9 cellular contexts compared by ENCODE assay signal in genomic region chr7:73324081-73324845, GRCh38. TPM values are rescaled to one million over a fixed set of nuclear protein-coding genes. Genes with fewer than 3 reads are reported as not detected.
DNase-seq lines count a peak whose midpoint lies in the region; ATAC-seq, FAIRE-seq and TF ChIP-seq lines count a peak whose summit lies in the region.
"Not testable (repeated sequence)": the region's sequence is repeated elsewhere in the genome, so short reads cannot be mapped to it uniquely, and the experiment has no call there.
"Had no signal": no experiment of that assay in that cellular context is flagged by ENCODE, and none has a peak within 500 bp of the region (broad histone marks: within the 10 kb centered on the region; RNA-seq: fewer than 3 reads in every experiment).

No MANE protein-coding gene starts in this region.

- FAIRE-seq in pancreas (lab: Jason Lieb, UNC) = not testable (repeated sequence)

- not testable (repeated sequence) for H4K20me1 ChIP-seq in DOHH2 (ENCODE audit: control insufficient read depth, insufficient read depth, low read depth, low read length)

- H3K9me3 ChIP-seq in DOHH2 (ENCODE audit: control insufficient read depth, insufficient read depth, low read length); WERI-Rb-1 (ENCODE audit: severe bottlenecking); left ventricle myocardium inferior (replicated peaks); pancreas; thoracic aorta: not testable (repeated sequence)

- not testable (repeated sequence) for H3F3A ChIP-seq in DOHH2 (ENCODE audit: control insufficient read depth, insufficient read depth)

- peak; percentile 53 for TF ChIP-seq CTCF in DOHH2 (IDR thresholded peaks at IDR 0.05; ENCODE audit: low read depth, low read length, poor library complexity, severe bottlenecking)
- peak; percentile 75 for TF ChIP-seq CTCF in WERI-Rb-1 (IDR thresholded peaks at IDR 0.05; ENCODE audit: low read depth, low read length)
- peak; percentile 62 for TF ChIP-seq CTCF in astrocyte of the cerebellum (IDR thresholded peaks at IDR 0.05; ENCODE audit: low read depth, low read length, missing control alignments)
- TF ChIP-seq CTCF in left ventricle myocardium inferior (IDR thresholded peaks at IDR 0.05; ENCODE audit: borderline replicate concordance) = peak; percentile 52
- peak in 3 of 4 donors; percentile 20 to 31 (median 31) for TF ChIP-seq CTCF in pancreas (IDR thresholded peaks at IDR 0.05)
- not testable (repeated sequence) for TF ChIP-seq CTCF in thoracic aorta (IDR thresholded peaks at IDR 0.05)

- H3K4me2 ChIP-seq in DOHH2 (ENCODE audit: low read length) = peak overlapping the region; percentile 57

- H3K36me3 ChIP-seq in DOHH2 (ENCODE audit: control insufficient read depth, low read length); WERI-Rb-1; left ventricle myocardium inferior; pancreas; thoracic aorta: not testable (repeated sequence)

- not testable (repeated sequence) for H3K27ac ChIP-seq in DOHH2 (ENCODE audit: low read depth, low read length); WERI-Rb-1; left ventricle myocardium inferior (replicated peaks); thoracic aorta
- H3K27ac ChIP-seq in pancreas = peak overlapping the region in 3 of 4 donors; percentile 22 to 73 (median 33)

- peaks cover 14% of the 10 kb centered on the region for H3K4me1 ChIP-seq in DOHH2 (ENCODE audit: control insufficient read depth, low read length)
- H3K4me1 ChIP-seq in left ventricle myocardium inferior; pancreas; thoracic aorta (ENCODE audit: control insufficient read depth in 1 of 2, low read depth in 2 of 2): not testable (repeated sequence)

- ATAC-seq in HG03342 (IDR thresholded peaks at IDR 0.05; ENCODE audit: unreplicated experiment) = peak; percentile 57
- peak; percentile 53 to 78 (median 66) for ATAC-seq in pancreas
- not testable (repeated sequence) for ATAC-seq in thoracic aorta (ENCODE audit: insufficient number of reproducible peaks, low FRiP score, low read depth)

- WGBS in pancreas, 2 donors = 3 to 5% methylated on average over 29 to 31 of the region's 31 CpGs

- DNase-seq in NCI-H345 treated with DMSO at 0.1 percent for 48 hours (lab: John Stamatoyannopoulos, UW; ENCODE audit: unreplicated experiment) (peak; percentile 74), WERI-Rb-1 (peak; percentile 43), left ventricle myocardium inferior (peak; percentile 35), pancreas (peak; percentile 58 to 80 (median 62))
- DNase-seq in astrocyte of the cerebellum (ENCODE audit: low read depth); thoracic aorta (ENCODE audit: low spot score): not testable (repeated sequence)

- in situ Hi-C loops in astrocyte of the cerebellum (cut with HindIII; ENCODE audit: low sequenced_read_pairs) = not testable (repeated sequence)

- intact Hi-C loops in left ventricle myocardium inferior (cut with micrococcal nuclease); pancreas (cut with DNase I): not testable (repeated sequence)

- H3K27me3 ChIP-seq in DOHH2 (ENCODE audit: control insufficient read depth, low read length); WERI-Rb-1 (ENCODE audit: insufficient read depth, low read depth, severe bottlenecking); pancreas; thoracic aorta (replicated peaks; ENCODE audit: insufficient read depth): not testable (repeated sequence)
- H3K27me3 ChIP-seq in left ventricle myocardium inferior (ENCODE audit: low read depth) = peaks cover 17% of the 10 kb centered on the region

- not testable (repeated sequence) for H3K9me2 ChIP-seq in DOHH2 (replicated peaks; ENCODE audit: control insufficient read depth, low read length)

- H3K4me3 ChIP-seq in DOHH2 (ENCODE audit: low read length) = peak overlapping the region; percentile 45
- H3K4me3 ChIP-seq in WERI-Rb-1 (ENCODE audit: low read depth, low read length); astrocyte of the cerebellum (ENCODE audit: low read depth, low read length): not testable (repeated sequence)
- peak overlapping the region; percentile 30 for H3K4me3 ChIP-seq in left ventricle myocardium inferior
- H3K4me3 ChIP-seq in pancreas = peak overlapping the region in 3 of 4 donors; percentile 9 to 38 (median 29)
- peak overlapping the region; percentile 21 for H3K4me3 ChIP-seq in thoracic aorta

- H3K79me2 ChIP-seq in DOHH2 (ENCODE audit: control insufficient read depth, low read length) = not testable (repeated sequence)

RNA-seq across cellular contexts. Expression of gene TRIM50, which starts 3.6 kb away (rescaled TPM):
- 0.33 TPM for total RNA-seq in left ventricle myocardium inferior
- 10 to 100 TPM in 4 of 6 donors, 1 to 10 TPM in 2; 5.5 to 35.9 (median 11.5) TPM for total RNA-seq in pancreas
- 10 to 100 TPM; 21.5 to 31.7 TPM for polyA plus RNA-seq in pancreas
- total RNA-seq in thoracic aorta = 1 to 10 TPM in 1 of 2 donors, not detected in 1; 1.5 TPM
- total RNA-seq: T-helper 1 cell treated with Interleukin-12 subunit alpha and Interleukin-12 subunit beta and Interleukin-4 antibody, amounts not matched to agents 30 ng/mL and 1 ng/mL, for 36 hours had no signal

RNA-seq across cellular contexts. Expression of gene FKBP6, which starts 3.7 kb away (rescaled TPM):
- total RNA-seq in left ventricle myocardium inferior (not detected), pancreas (not detected), thoracic aorta (not detected)
- polyA plus RNA-seq in pancreas = under 1 TPM; 0.05 to 0.38 TPM
- total RNA-seq: T-helper 1 cell treated with Interleukin-12 subunit alpha and Interleukin-12 subunit beta and Interleukin-4 antibody, amounts not matched to agents 30 ng/mL and 1 ng/mL, for 36 hours had no signal

RNA-seq across cellular contexts. Expression of gene NSUN5, which starts 15.6 kb away (rescaled TPM):
- 15.9 TPM for total RNA-seq in left ventricle myocardium inferior
- total RNA-seq in pancreas = 10 to 100 TPM; 11.4 to 19.1 (median 15.9) TPM
- polyA plus RNA-seq in pancreas = 10 to 100 TPM; 28.3 to 35.3 TPM
- 10 to 100 TPM; 18.4 to 23.3 TPM for total RNA-seq in thoracic aorta
